11 cellular contexts compared by ENCODE assay signal in genomic region chr6:25170640-25171039, GRCh38.
"Had no signal": no experiment of that assay in that cellular context is flagged by ENCODE, and none has a peak within 500 bp of the region (broad histone marks: within the 10 kb centered on the region; RNA-seq: fewer than 3 reads in every experiment).

No MANE protein-coding gene starts in this region.

- H3K4me1 Mint-ChIP-seq: neural progenitor cell had no signal

- H3K27ac ChIP-seq: dorsolateral prefrontal cortex, neural progenitor cell had no signal

- H3K9me3 Mint-ChIP-seq: activated naive CD4-positive, alpha-beta T cell treated with anti-CD3 and anti-CD28 coated beads, Interleukin-2, amount 10 ng/mL, durations not matched to agents 7 days and 5 days; neural progenitor cell; stimulated activated effector memory CD8-positive, alpha-beta T cell treated with anti-CD3 and anti-CD28 coated beads, Interleukin-12 subunit alpha, Interleukin-12 subunit beta, amount 100 ng/mL, for 72 hours had no signal

- H3K4me1 ChIP-seq: breast epithelium, neural progenitor cell had no signal

- H3K4me3 ChIP-seq: breast epithelium, dorsolateral prefrontal cortex, neural progenitor cell had no signal

- H3K9me3 ChIP-seq: breast epithelium, SK-N-SH had no signal

- H3K36me3 ChIP-seq: breast epithelium, neural progenitor cell had no signal

- DNase-seq: activated CD4-positive, alpha-beta T cell treated with anti-CD3 and anti-CD28 coated beads, Interleukin-2, amount 50 U/mL, for 4 hours; activated naive CD4-positive, alpha-beta T cell treated with anti-CD3 and anti-CD28 coated beads, Interleukin-2, amount 10 ng/mL, durations not matched to agents 7 days and 5 days; activated T-cell treated with anti-CD3 and anti-CD28 coated beads, Interleukin-2, amount 50 U/mL, for 48 hours; dorsolateral prefrontal cortex; hippocampal formation; posterior cingulate gyrus; SK-N-SH; small intestine had no signal

- ATAC-seq: stimulated activated effector memory CD8-positive, alpha-beta T cell treated with anti-CD3 and anti-CD28 coated beads, Interleukin-12 subunit alpha, Interleukin-12 subunit beta, amount 100 ng/mL, for 72 hours had no signal

- H3K27ac Mint-ChIP-seq: activated naive CD4-positive, alpha-beta T cell treated with anti-CD3 and anti-CD28 coated beads, Interleukin-2, amount 10 ng/mL, durations not matched to agents 7 days and 5 days; stimulated activated effector memory CD8-positive, alpha-beta T cell treated with anti-CD3 and anti-CD28 coated beads, Interleukin-12 subunit alpha, Interleukin-12 subunit beta, amount 100 ng/mL, for 72 hours had no signal

- H3K4me3 Mint-ChIP-seq: activated naive CD4-positive, alpha-beta T cell treated with anti-CD3 and anti-CD28 coated beads, Interleukin-2, amount 10 ng/mL, durations not matched to agents 7 days and 5 days; neural progenitor cell; stimulated activated effector memory CD8-positive, alpha-beta T cell treated with anti-CD3 and anti-CD28 coated beads, Interleukin-12 subunit alpha, Interleukin-12 subunit beta, amount 100 ng/mL, for 72 hours had no signal

- H3K4me2 ChIP-seq: neural progenitor cell, SK-N-SH had no signal

- H3K36me3 Mint-ChIP-seq: neural progenitor cell; stimulated activated effector memory CD8-positive, alpha-beta T cell treated with anti-CD3 and anti-CD28 coated beads, Interleukin-12 subunit alpha, Interleukin-12 subunit beta, amount 100 ng/mL, for 72 hours had no signal

- H2AFZ ChIP-seq: neural progenitor cell had no signal

- H3K27me3 ChIP-seq: breast epithelium, dorsolateral prefrontal cortex, neural progenitor cell had no signal
